Comparison of ENCODE assay signal across 8 cellular contexts in genomic region chr22:21652547-21653545, GRCh38. TPM values are rescaled to one million over a fixed set of nuclear protein-coding genes. Genes with fewer than 3 reads are reported as not detected.
DNase-seq lines count a peak whose midpoint lies in the region; ATAC-seq and TF ChIP-seq lines count a peak whose summit lies in the region.

No MANE protein-coding gene starts in this region.

- H3K27me3 ChIP-seq in ACC112 (ENCODE audit: insufficient read depth, low read length) (no peaks in the 10 kb centered on the region), HCT116 (ENCODE audit: insufficient read depth, low read length) (no peaks in the 10 kb centered on the region)

- H3K27ac ChIP-seq in ACC112 (ENCODE audit: low read depth, low read length) (no peak overlapping the region), HCT116 (ENCODE audit: low read depth, low read length) (peak overlapping the region; percentile 73)

- H4K20me1 ChIP-seq in HCT116 (ENCODE audit: insufficient read depth) = no peaks in the 10 kb centered on the region

- H2AFZ ChIP-seq in ACC112 (ENCODE audit: low read length, unreplicated experiment) (no peak overlapping the region), HCT116 (ENCODE audit: low read depth, low read length, poor library complexity, severe bottlenecking) (no peak overlapping the region)

- peaks cover 8% of the 10 kb centered on the region for H3K4me1 ChIP-seq in ACC112 (ENCODE audit: control insufficient read depth, insufficient read depth, low read length, unreplicated experiment)
- H3K4me1 ChIP-seq in HCT116 (ENCODE audit: control insufficient read depth in 1 of 2, insufficient read depth in 2 of 2, low read length in 2 of 2) = peaks cover 7 to 30% of the 10 kb centered on the region in 2 experiments

- H3K4me3 ChIP-seq in ACC112 (ENCODE audit: low read depth, low read length) (peak overlapping the region; percentile 85), HCT116 (replicated peaks in 1 of 2; ENCODE audit: low read depth in 1 of 2, low read length in 2 of 2) (peak overlapping the region; percentile 67 to 83), astrocyte of the cerebellum (ENCODE audit: low read depth, low read length) (peak overlapping the region; percentile 78)

- peak overlapping the region; percentile 92 for H3K4me2 ChIP-seq in HCT116 (ENCODE audit: low read length)

- H3K9ac ChIP-seq in HCT116 (ENCODE audit: low read length) = peak overlapping the region; percentile 83

- no peak overlapping the region for H3K27ac Mint-ChIP-seq in mesothelial cell of epicardium

- POLR2A ChIA-PET in HCT116 (lab: Charles Lee) = interaction anchor here (1.2 to 1.4 kb wide), 2 partner anchors 10 to 13 kb away, joined by 3 to 4 read pairs; partner anchors contain the start of gene PPIL2

- no peaks in the 10 kb centered on the region for H3K9me2 ChIP-seq in HCT116 (ENCODE audit: insufficient read depth)

- RAD21 ChIA-PET in HCT116 (lab: Charles Lee; ENCODE audit: low non-redundant PET in 1 of 2, low total read pairs in 2 of 2, uncharacterized antibody in 2 of 2, unreplicated experiment in 2 of 2) = no interaction called here

- H3K27me3 Mint-ChIP-seq in mesothelial cell of epicardium (ENCODE audit: low read depth) = peaks cover 4% of the 10 kb centered on the region

- DNase-seq in HCT116 (ENCODE audit: low read depth, low spot score) = no peak
- no peak for DNase-seq in astrocyte of the cerebellum (ENCODE audit: low read depth)
- DNase-seq in mesothelial cell of epicardium (ENCODE audit: low spot score in 2 of 2, unreplicated experiment in 2 of 2) = no peak
- DNase-seq in SW480 (ENCODE audit: low spot score) = no peak
- no peak for DNase-seq in stimulated activated CD4-positive, alpha-beta T cell treated with anti-CD3 and anti-CD28 coated beads, Interleukin-2, amount 100 ng/mL, for 24 hours
- DNase-seq in pons (ENCODE audit: low spot score) = no peak

- TF ChIP-seq POLR2A in HCT116 (IDR thresholded peaks at IDR 0.05; ENCODE audit: borderline replicate concordance, extremely low read depth, insufficient read depth, insufficient read length) = no peak

- no peaks in the 10 kb centered on the region for H3K79me2 ChIP-seq in ACC112 (ENCODE audit: control insufficient read depth, insufficient read depth, low read length, unreplicated experiment)
- H3K79me2 ChIP-seq in HCT116 (ENCODE audit: insufficient read depth, low read length) = peaks cover 8% of the 10 kb centered on the region; the same call in 1 of the 2 replicates

- H3K4me1 Mint-ChIP-seq in mesothelial cell of epicardium = peaks cover 20% of the 10 kb centered on the region

- H3K36me3 ChIP-seq in ACC112 (ENCODE audit: insufficient read depth, low read length) = no peaks in the 10 kb centered on the region
- peaks cover 3 to 8% of the 10 kb centered on the region in 2 experiments; a peak in 3 of 4 replicates for H3K36me3 ChIP-seq in HCT116 (ENCODE audit: control insufficient read depth in 1 of 2, insufficient read depth in 2 of 2, low read length in 2 of 2)

- intact Hi-C loops in HCT116 (cut with micrococcal nuclease) = loop anchor here (5.0 kb wide), 1 partner anchor 214 kb away; the partner anchor contains the start of gene MAPK1

- ATAC-seq in HCT116 = peak; percentile 12
- ATAC-seq in GM19452 (IDR thresholded peaks at IDR 0.05; ENCODE audit: unreplicated experiment) = no peak

- TSS peak; percentile 53 for BruUV-seq in HCT116 (replicated peaks; lab: Mats Ljungman, UMichigan)

- TF ChIP-seq RAD21 in HCT116 (IDR thresholded peaks at IDR 0.05; ENCODE audit: low read depth) = no peak

- peak overlapping the region; percentile 93 for H3K4me3 Mint-ChIP-seq in mesothelial cell of epicardium

- in situ Hi-C loops in astrocyte of the cerebellum (cut with HindIII; ENCODE audit: low sequenced_read_pairs) = no loop called here

- peaks cover 2% of the 10 kb centered on the region for H3K36me3 Mint-ChIP-seq in mesothelial cell of epicardium

- no peaks in the 10 kb centered on the region for H3K9me3 ChIP-seq in HCT116 (ENCODE audit: control insufficient read depth in 1 of 2, insufficient read depth in 1 of 2, low read depth in 1 of 2, low read length in 2 of 2)

- CTCF ChIA-PET in HCT116 (lab: Charles Lee) = interaction anchor here (1.0 to 1.8 kb wide), 2 partner anchors 10 to 23 kb away, joined by 3 to 7 read pairs; no protein-coding TSS in a partner anchor

- H3K9me3 Mint-ChIP-seq in mesothelial cell of epicardium = no peaks in the 10 kb centered on the region

- no peak for TF ChIP-seq CTCF in HCT116 (IDR thresholded peaks at IDR 0.05 in 2 of 3, conservative IDR thresholded peaks at IDR 0.05 in 1 of 3; ENCODE audit: borderline replicate concordance in 1 of 3, insufficient read depth in 1 of 3, low read depth in 2 of 3, low read length in 2 of 3)
- TF ChIP-seq CTCF in astrocyte of the cerebellum (IDR thresholded peaks at IDR 0.05; ENCODE audit: low read depth, low read length, missing control alignments) = no peak
- no peak for TF ChIP-seq CTCF in mesothelial cell of epicardium (IDR thresholded peaks at IDR 0.05; ENCODE audit: unreplicated experiment)

TF ChIP-seq in HCT116, 20 proteins besides CTCF, POLR2A, EP300 and RAD21:
- TF ChIP-seq REST (IDR thresholded peaks at IDR 0.05; ENCODE audit: low read depth) = no peak
- no peak for TF ChIP-seq SP1 (IDR thresholded peaks at IDR 0.05; ENCODE audit: low read depth)
- no peak for TF ChIP-seq FOSL1 (IDR thresholded peaks at IDR 0.05; ENCODE audit: low read depth)
- TF ChIP-seq ELF1 (IDR thresholded peaks at IDR 0.05; ENCODE audit: borderline replicate concordance, low read depth) = no peak
- no peak for TF ChIP-seq CBX3 (IDR thresholded peaks at IDR 0.05; ENCODE audit: low read depth)
- TF ChIP-seq ZFX (IDR thresholded peaks at IDR 0.05) = no peak
- no peak for TF ChIP-seq SIN3A (IDR thresholded peaks at IDR 0.05; ENCODE audit: low read depth)
- no peak for TF ChIP-seq JUND (IDR thresholded peaks at IDR 0.05)

RNA-seq across cellular contexts. Expression of gene SDF2L1, which starts 10.7 kb away (rescaled TPM):
- total RNA-seq in HCT116 (2021; ENCODE audit: unreplicated experiment) (86.2 TPM), mesothelial cell of epicardium (19.6 to 22.1 TPM (median 20.2 TPM) in 3 replicates)
- 66.8 and 101 TPM in 2 replicates for polyA plus RNA-seq in HCT116 (2012)

RNA-seq across cellular contexts. Expression of gene PPIL2, which starts 13.0 kb away (rescaled TPM):
- total RNA-seq in HCT116 (2021; ENCODE audit: unreplicated experiment) = 46.1 TPM
- polyA plus RNA-seq in HCT116 (2012) = 34.7 and 35.2 TPM in 2 replicates
- total RNA-seq in mesothelial cell of epicardium = 40.5 to 44.8 TPM (median 41.2 TPM) in 3 replicates

RNA-seq across cellular contexts. Expression of gene CCDC116, which starts 20.3 kb away (rescaled TPM):
- total RNA-seq in HCT116 (2021; ENCODE audit: unreplicated experiment) (0.66 TPM), mesothelial cell of epicardium (0.78 to 1.3 TPM (median 0.84 TPM) in 3 replicates)
- 0.19 and 0.40 TPM in 2 replicates for polyA plus RNA-seq in HCT116 (2012)

RNA-seq across cellular contexts. Expression of gene YDJC, which starts 23.0 kb away (rescaled TPM):
- total RNA-seq in HCT116 (2021; ENCODE audit: unreplicated experiment) = 78.3 TPM
- 65.4 and 68.8 TPM in 2 replicates for polyA plus RNA-seq in HCT116 (2012)
- total RNA-seq in mesothelial cell of epicardium = 25.3 to 26.2 TPM (median 25.8 TPM) in 3 replicates
